13 cellular contexts compared by ENCODE assay signal in the genomic region with DNA sequence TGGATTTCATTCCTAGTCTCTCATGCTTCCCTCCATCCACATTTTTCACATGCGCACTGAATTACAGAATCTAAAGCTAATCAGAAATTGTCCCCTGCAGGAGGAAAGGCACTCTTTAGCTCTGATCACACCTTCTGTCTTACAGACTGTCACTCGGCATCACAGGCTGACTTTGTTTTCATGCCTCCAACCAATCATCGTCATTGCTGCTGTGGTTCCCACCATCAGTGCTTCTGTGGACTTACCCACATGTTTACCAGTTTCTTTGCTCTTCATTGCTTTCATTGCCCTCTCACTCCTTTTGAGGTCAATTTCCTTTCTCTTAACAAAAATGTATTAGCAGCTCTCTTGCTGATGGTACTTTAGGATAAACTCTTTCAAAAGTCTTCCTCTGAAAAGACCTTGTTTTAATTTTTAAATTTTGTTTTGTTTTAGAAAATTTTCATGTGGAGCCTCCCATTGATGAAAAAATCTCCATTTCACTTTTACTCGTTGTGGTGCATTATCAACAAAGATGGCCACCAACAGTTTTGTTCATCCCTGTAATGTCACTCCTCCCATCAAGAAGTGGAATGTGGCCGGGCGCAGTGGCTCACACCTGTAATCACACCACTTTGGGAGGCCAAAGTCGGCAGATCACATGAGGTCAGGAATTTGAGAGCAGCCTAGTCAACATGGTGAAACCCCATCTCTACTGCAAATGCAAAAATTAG.
DNase-seq lines count a peak whose midpoint lies in the region; ATAC-seq, FAIRE-seq and TF ChIP-seq lines count a peak whose summit lies in the region.
"Had no signal": no experiment of that assay in that cellular context is flagged by ENCODE, and none has a peak within 500 bp of the region (broad histone marks: within the 10 kb centered on the region; RNA-seq: fewer than 3 reads in every experiment).

No MANE protein-coding gene starts in this region.

- peak overlapping the region; percentile 95 for H3K27ac Mint-ChIP-seq in central memory CD8-positive, alpha-beta T cell (ENCODE audit: low read depth)

- TF ChIP-seq CTCF in D721Med (IDR thresholded peaks at IDR 0.05; ENCODE audit: insufficient read depth, missing control alignments) = no peak

- peak; percentile 96 for ATAC-seq in central memory CD8-positive, alpha-beta T cell (replicated peaks; ENCODE audit: extremely low read depth, poor library complexity, severe bottlenecking)
- ATAC-seq: A549 had no signal

- H3K9me3 Mint-ChIP-seq in central memory CD8-positive, alpha-beta T cell = no peaks in the 10 kb centered on the region

- DNase-seq in activated CD8-positive, alpha-beta memory T cell treated with anti-CD3 and anti-CD28 coated beads for 4 hours (ENCODE audit: low read depth in 2 of 2) = peak; percentile 30 to 38
- DNase-seq in activated CD8-positive, alpha-beta memory T cell treated with anti-CD3 and anti-CD28 coated beads for 24 hours = no peak
- peak; percentile 60 for DNase-seq in activated CD4-positive, alpha-beta T cell treated with anti-CD3 and anti-CD28 coated beads, Interleukin-2, amount 50 U/mL, for 1 hour
- DNase-seq in central memory CD8-positive, alpha-beta T cell (ENCODE audit: low spot score in 2 of 2) = peak; percentile 51 to 81
- peak; percentile 35 to 37 for DNase-seq in stimulated activated CD8-positive, alpha-beta memory T cell treated with anti-CD3 and anti-CD28 coated beads, Interleukin-2, amount 100 ng/mL, for 1 hour (ENCODE audit: low read depth in 2 of 2)
- no peak for DNase-seq in NCI-H1436 treated with DMSO at 0.1 percent for 48 hours (lab: John Stamatoyannopoulos, UW)
- no peak for DNase-seq in kidney glomerular epithelial cell (lab: John Stamatoyannopoulos, UW)
- DNase-seq in D721Med (ENCODE audit: insufficient read length, low spot score) = no peak
- DNase-seq: caudate nucleus, mammary epithelial cell, posterior cingulate gyrus, SK-N-SH had no signal

- peaks cover 30% of the 10 kb centered on the region for H3K4me1 Mint-ChIP-seq in central memory CD8-positive, alpha-beta T cell

- H3K4me3 Mint-ChIP-seq in central memory CD8-positive, alpha-beta T cell = peak overlapping the region; percentile 69

- no peaks in the 10 kb centered on the region for H3K27me3 Mint-ChIP-seq in central memory CD8-positive, alpha-beta T cell

- no peak for FAIRE-seq in D721Med (lab: Jason Lieb, UNC)
- FAIRE-seq: A549 had no signal

- H3K36me3 Mint-ChIP-seq in central memory CD8-positive, alpha-beta T cell (ENCODE audit: insufficient read depth) = peaks cover 10% of the 10 kb centered on the region

Comparison
In these comparisons a context has a peak if more than half of its experiments do, and no peak if none do; other contexts are left out.
1. DNase-seq: peak in activated CD8-positive, alpha-beta memory T cell treated with anti-CD3 and anti-CD28 coated beads for 4 hours (2 of 2), activated CD4-positive, alpha-beta T cell treated with anti-CD3 and anti-CD28 coated beads, Interleukin-2, amount 50 U/mL, for 1 hour (single experiment), central memory CD8-positive, alpha-beta T cell (2 of 2) and stimulated activated CD8-positive, alpha-beta memory T cell treated with anti-CD3 and anti-CD28 coated beads, Interleukin-2, amount 100 ng/mL, for 1 hour (2 of 2); none in activated CD8-positive, alpha-beta memory T cell treated with anti-CD3 and anti-CD28 coated beads for 24 hours (single experiment), NCI-H1436 treated with DMSO at 0.1 percent for 48 hours (single experiment), kidney glomerular epithelial cell (single experiment) and D721Med (single experiment).